In genomic region chr15:29522373-29523276, GRCh38 we compare ENCODE assay signal across 12 cellular contexts.
DNase-seq lines count a peak whose midpoint lies in the region; ATAC-seq and TF ChIP-seq lines count a peak whose summit lies in the region.
"Had no signal": no experiment of that assay in that cellular context is flagged by ENCODE, and none has a peak within 500 bp of the region (broad histone marks: within the 10 kb centered on the region; RNA-seq: fewer than 3 reads in every experiment).

No MANE protein-coding gene starts in this region.

- no peaks in the 10 kb centered on the region for H3K36me3 ChIP-seq in kidney epithelial cell (ENCODE audit: control insufficient read depth, insufficient read depth, low read length)
- H3K36me3 ChIP-seq: neural progenitor cell had no signal

- H3K4me3 ChIP-seq in kidney epithelial cell (ENCODE audit: low read depth, low read length) = no peak overlapping the region
- H3K4me3 ChIP-seq: neural progenitor cell had no signal

- no peaks in the 10 kb centered on the region for H3K27me3 ChIP-seq in kidney epithelial cell (ENCODE audit: control insufficient read depth, insufficient read depth, low read length)
- H3K27me3 ChIP-seq: neural progenitor cell had no signal

- ATAC-seq in GM18907 (IDR thresholded peaks at IDR 0.05; ENCODE audit: unreplicated experiment) = no peak
- ATAC-seq: HepG2 had no signal

- TF ChIP-seq CTCF in kidney epithelial cell (IDR thresholded peaks at IDR 0.05; ENCODE audit: insufficient read depth, low read length, poor library complexity, severe bottlenecking) = no peak

- peak; percentile 6 for DNase-seq in COR-L47 (lab: John Stamatoyannopoulos, UW)
- DNase-seq in LoVo (ENCODE audit: low spot score) = peak; percentile 87
- DNase-seq in SW480 (ENCODE audit: low spot score) = peak; percentile 33
- peak; percentile 69 for DNase-seq in kidney epithelial cell (ENCODE audit: low read depth)
- no peak for DNase-seq in NCI-H1105 (lab: John Stamatoyannopoulos, UW)
- DNase-seq in NCI-H226 = no peak
- DNase-seq in NCI-H1105 treated with DMSO at 0.1 percent for 48 hours (lab: John Stamatoyannopoulos, UW) = no peak
- DNase-seq: H9, NCI-H510A had no signal

Comparison
In these comparisons a context has a peak if more than half of its experiments do, and no peak if none do; other contexts are left out.
1. DNase-seq: peak in COR-L47 (single experiment), LoVo (single experiment), SW480 (single experiment) and kidney epithelial cell (single experiment); none in NCI-H1105 (single experiment), NCI-H226 (single experiment) and NCI-H1105 treated with DMSO at 0.1 percent for 48 hours (single experiment).